In the genomic region with DNA sequence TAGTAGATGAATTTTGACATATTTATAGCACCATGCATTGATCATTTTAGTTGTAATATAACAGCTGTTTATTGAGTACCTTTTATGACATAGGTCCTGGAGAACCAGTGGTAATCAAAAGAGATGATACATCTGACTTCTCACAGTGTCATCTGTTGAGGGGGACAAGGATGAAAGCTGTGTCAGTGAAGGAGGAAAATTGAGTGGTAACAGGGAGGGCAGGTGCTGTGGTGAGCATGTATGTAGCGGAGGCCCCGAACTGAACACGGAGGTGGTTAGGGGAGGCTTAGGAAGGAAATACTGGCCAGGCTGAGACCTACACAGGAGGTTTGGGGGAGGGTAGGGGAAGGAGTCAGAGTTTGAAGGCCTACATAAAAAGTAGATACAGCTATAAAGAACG, we compare ENCODE assay signal across 21 cellular contexts.
"Had no signal": no experiment of that assay in that cellular context is flagged by ENCODE, and none has a peak within 500 bp of the region (broad histone marks: within the 10 kb centered on the region; RNA-seq: fewer than 3 reads in every experiment).

No MANE protein-coding gene starts in this region.

- H3K4me3 ChIP-seq: coronary artery, lower lobe of right lung, thoracic aorta, upper lobe of left lung had no signal

- H3K9me3 Mint-ChIP-seq: activated T-helper 17 cell treated with anti-CD3 and anti-CD28 coated beads, Interleukin-2, amount 50 U/mL, for 72 hours; brain; nephron; stimulated activated memory B cell treated with anti-CD40 and anti-IgM and Interleukin-4, amounts not matched to agents 10 μg/mL and 1 μg/mL and 100 μg/mL, for 72 hours had no signal

- H3K4me3 Mint-ChIP-seq: activated T-helper 17 cell treated with anti-CD3 and anti-CD28 coated beads, Interleukin-2, amount 50 U/mL, for 72 hours; brain; nephron; stimulated activated memory B cell treated with anti-CD40 and anti-IgM and Interleukin-4, amounts not matched to agents 10 μg/mL and 1 μg/mL and 100 μg/mL, for 72 hours had no signal

- H3K36me3 ChIP-seq: thoracic aorta, WERI-Rb-1 had no signal

- FAIRE-seq: endometrium, frontal cortex had no signal

- H3K27me3 ChIP-seq: upper lobe of left lung had no signal

- ATAC-seq: activated T-helper 17 cell treated with anti-CD3 and anti-CD28 coated beads, Interleukin-2, amount 50 U/mL, for 72 hours; left colon; lower lobe of right lung; sciatic nerve; stimulated activated memory B cell treated with anti-CD40 and anti-IgM and Interleukin-4, amounts not matched to agents 10 μg/mL and 1 μg/mL and 100 μg/mL, for 72 hours had no signal

- H3K27me3 Mint-ChIP-seq: activated T-helper 17 cell treated with anti-CD3 and anti-CD28 coated beads, Interleukin-2, amount 50 U/mL, for 72 hours; stimulated activated memory B cell treated with anti-CD40 and anti-IgM and Interleukin-4, amounts not matched to agents 10 μg/mL and 1 μg/mL and 100 μg/mL, for 72 hours had no signal

- H3K4me1 Mint-ChIP-seq: stimulated activated memory B cell treated with anti-CD40 and anti-IgM and Interleukin-4, amounts not matched to agents 10 μg/mL and 1 μg/mL and 100 μg/mL, for 72 hours had no signal

- H3K27ac ChIP-seq: coronary artery, lower lobe of right lung, thoracic aorta, upper lobe of left lung, WERI-Rb-1 had no signal

- H3K9me3 ChIP-seq: lower lobe of right lung, thoracic aorta, upper lobe of left lung had no signal

- DNase-seq: activated CD4-positive, alpha-beta T cell treated with anti-CD3 and anti-CD28 coated beads for 1 hour; activated naive CD4-positive, alpha-beta T cell; anterior cingulate cortex; erythroblast; hypothalamus; islet precursor cell; left colon; lower lobe of right lung; nucleus accumbens; stimulated activated CD4-positive, alpha-beta T cell treated with anti-CD3 and anti-CD28 coated beads, Interleukin-4, amount 100 ng/mL, for 4 hours; upper lobe of left lung; WERI-Rb-1 had no signal

- H3K27ac Mint-ChIP-seq: activated T-helper 17 cell treated with anti-CD3 and anti-CD28 coated beads, Interleukin-2, amount 50 U/mL, for 72 hours; brain; nephron; stimulated activated memory B cell treated with anti-CD40 and anti-IgM and Interleukin-4, amounts not matched to agents 10 μg/mL and 1 μg/mL and 100 μg/mL, for 72 hours had no signal
